7 cellular contexts compared by ENCODE assay signal in the genomic region with DNA sequence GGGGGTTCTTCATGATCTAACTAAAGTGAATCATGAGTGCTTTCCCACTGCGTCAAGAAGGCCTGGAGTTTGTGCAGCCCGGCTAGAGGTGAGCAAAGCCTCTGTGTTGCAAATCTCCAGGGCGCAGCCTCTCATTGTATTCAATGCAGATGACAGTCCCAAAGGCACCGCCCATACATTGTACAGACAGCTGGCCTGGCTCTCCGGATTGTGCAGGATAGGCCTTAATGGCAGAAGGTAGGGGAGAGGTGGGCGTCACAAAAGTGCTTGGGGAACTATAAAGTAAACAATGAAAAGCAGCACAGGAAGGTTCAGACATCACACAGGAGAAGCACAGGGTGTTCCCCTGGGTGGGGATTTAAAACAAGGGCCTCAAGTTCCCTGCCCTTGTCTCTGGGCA. TPM values are rescaled to one million over a fixed set of nuclear protein-coding genes. Genes with fewer than 3 reads are reported as not detected.
DNase-seq lines count a peak whose midpoint lies in the region; TF ChIP-seq lines count a peak whose summit lies in the region.

No MANE protein-coding gene starts in this region.

- H4K20me1 ChIP-seq in hepatocyte (ENCODE audit: insufficient read depth, poor library complexity, severe bottlenecking): no peaks in the 10 kb centered on the region

- peaks cover 19% of the 10 kb centered on the region for H3K36me3 Mint-ChIP-seq in activated CD4-positive, alpha-beta memory T cell treated with anti-CD3 and anti-CD28 coated beads for 36 hours

- peaks cover 25% of the 10 kb centered on the region for H3K4me1 Mint-ChIP-seq in activated CD4-positive, alpha-beta memory T cell treated with anti-CD3 and anti-CD28 coated beads for 36 hours (ENCODE audit: low read depth)

- H3K36me3 ChIP-seq in hepatocyte (replicated peaks; ENCODE audit: insufficient read depth, low read depth) (no peaks in the 10 kb centered on the region), spleen (peaks cover 0 to 4% (median under 1%) of the 10 kb centered on the region in 6 donors), testis (ENCODE audit: low read depth, missing control alignments) (no peaks in the 10 kb centered on the region)

- WGBS in hepatocyte (ENCODE audit: low lambda C conversion rate, missing lambda C conversion rate): 78% methylated on average over 6 of the region's 6 CpGs
- 72 to 85% (median 75%) methylated on average over 6 of the region's 6 CpGs for WGBS in spleen, 5 donors
- 41 to 77% methylated on average over 3 to 6 of the region's 6 CpGs for WGBS in testis, 2 donors

- H3K4me3 Mint-ChIP-seq in activated CD4-positive, alpha-beta memory T cell treated with anti-CD3 and anti-CD28 coated beads for 36 hours: peak overlapping the region; percentile 90

- CTCF ChIA-PET in activated CD4-positive, alpha-beta memory T cell treated with anti-CD3 and anti-CD28 coated beads for 36 hours (lab: Charles Lee): no interaction called here

- no peaks in the 10 kb centered on the region for H3K27me3 ChIP-seq in hepatocyte
- H3K27me3 ChIP-seq in spleen (replicated peaks in 1 of 7): no peaks in the 10 kb centered on the region
- H3K27me3 ChIP-seq in testis: no peaks in the 10 kb centered on the region

- no peak overlapping the region for H3K4me3 ChIP-seq in hepatocyte
- peak overlapping the region in 4 of 8 donors; percentile 62 to 85 (median 72) for H3K4me3 ChIP-seq in spleen
- no peak overlapping the region for H3K4me3 ChIP-seq in testis

- H3K9me2 ChIP-seq in hepatocyte (replicated peaks; ENCODE audit: insufficient read depth): no peaks in the 10 kb centered on the region

- H3K9me3 Mint-ChIP-seq in activated CD4-positive, alpha-beta memory T cell treated with anti-CD3 and anti-CD28 coated beads for 36 hours: peaks cover 4% of the 10 kb centered on the region

- H3K27ac Mint-ChIP-seq in activated CD4-positive, alpha-beta memory T cell treated with anti-CD3 and anti-CD28 coated beads for 36 hours: peak overlapping the region; percentile 47

- POLR2A ChIA-PET in activated CD4-positive, alpha-beta memory T cell treated with anti-CD3 and anti-CD28 coated beads for 36 hours (lab: Charles Lee): interaction anchor here (0.5 kb wide), 1 partner anchor 1135 kb away, joined by 3 read pairs; no protein-coding TSS in a partner anchor

- peaks cover 14% of the 10 kb centered on the region for H3K79me2 ChIP-seq in hepatocyte

- peak in 62 of 76 experiments; percentile 7 to 74 (median 38) for DNase-seq in HUDEP-2 (lab: John Stamatoyannopoulos, UW; ENCODE audit: unreplicated experiment in 76 of 76)
- no peak for DNase-seq in activated CD4-positive, alpha-beta memory T cell treated with anti-CD3 and anti-CD28 coated beads for 36 hours
- DNase-seq in hepatocyte (ENCODE audit: low spot score): no peak
- DNase-seq in spleen: no peak
- DNase-seq in SIG-M5 treated with dmso at 0.1 percent for 504 hours (lab: John Stamatoyannopoulos, UW; ENCODE audit: unreplicated experiment): no peak
- DNase-seq in testis: no peak
- no peak for DNase-seq in activated CD8-positive, alpha-beta memory T cell treated with anti-CD3 and anti-CD28 coated beads, Interleukin-2, amount 50 U/mL, for 48 hours

- peak overlapping the region; percentile 92 for H3K4me2 ChIP-seq in hepatocyte

- intact Hi-C loops in activated CD4-positive, alpha-beta memory T cell treated with anti-CD3 and anti-CD28 coated beads for 36 hours (cut with micrococcal nuclease): loop anchor here (5.0 to 10.0 kb wide), 4 partner anchors 107 to 872 kb away; a partner anchor contains a TSS
- intact Hi-C loops in spleen (cut with DNase I; ENCODE audit: low total_unique reads): no loop called here
- intact Hi-C loops in testis (cut with DNase I; ENCODE audit: low total_unique reads): no loop called here

- H3K9me3 ChIP-seq in hepatocyte (ENCODE audit: low read depth) (no peaks in the 10 kb centered on the region), spleen (peaks cover 0 to 8% (median 0%) of the 10 kb centered on the region in 8 donors), testis (no peaks in the 10 kb centered on the region)

- H3K27ac ChIP-seq in hepatocyte (peak overlapping the region; percentile 93), spleen (peak overlapping the region; percentile 84 to 97 (median 94)), testis (peak overlapping the region in 1 of 2 donors; percentile 90)

- no peaks in the 10 kb centered on the region for H3K27me3 Mint-ChIP-seq in activated CD4-positive, alpha-beta memory T cell treated with anti-CD3 and anti-CD28 coated beads for 36 hours

- TF ChIP-seq CTCF in hepatocyte (IDR thresholded peaks at IDR 0.05; ENCODE audit: poor library complexity) (no peak), spleen (IDR thresholded peaks at IDR 0.05 in 8 of 11, conservative IDR thresholded peaks at IDR 0.05 in 3 of 11) (no peak), testis (IDR thresholded peaks at IDR 0.05) (no peak)

- H2AFZ ChIP-seq in hepatocyte: no peak overlapping the region

- H3K4me1 ChIP-seq in hepatocyte (ENCODE audit: insufficient read depth) (peaks cover 18% of the 10 kb centered on the region), spleen (peaks cover 31 to 58% (median 47%) of the 10 kb centered on the region in 6 donors), testis (peaks cover 30% of the 10 kb centered on the region)

- no peak for TF ChIP-seq POLR2A in spleen (IDR thresholded peaks at IDR 0.05)
- TF ChIP-seq POLR2A in testis (IDR thresholded peaks at IDR 0.05): no peak

RNA-seq across cellular contexts. Expression of a gene that starts 0.9 kb away (rescaled TPM):
- total RNA-seq in activated CD4-positive, alpha-beta memory T cell treated with anti-CD3 and anti-CD28 coated beads for 36 hours: 100 to 1,000 TPM; 123 TPM
- total RNA-seq in hepatocyte: 35.0 and 46.9 TPM in 2 replicates
- 84.2 and 87.7 TPM in 2 replicates for polyA plus RNA-seq in hepatocyte
- total RNA-seq in spleen: 100 to 1,000 TPM in 5 of 7 donors, 10 to 100 TPM in 2; 86.6 to 193 (median 138) TPM
- 100 to 1,000 TPM; 187 to 202 (median 201) TPM for polyA plus RNA-seq in spleen
- 10 to 100 TPM in 1 of 2 donors, 1 to 10 TPM in 1; 9.9 to 15.5 TPM for total RNA-seq in testis
- polyA plus RNA-seq in testis (ENCODE audit: insufficient read depth, low read depth, low replicate concordance): 40.2 TPM

Comparison
In these comparisons a context has a peak if more than half of its experiments do, and no peak if none do; other contexts are left out.
1. DNase-seq: peak in HUDEP-2 (62 of 76); none in activated CD4-positive, alpha-beta memory T cell treated with anti-CD3 and anti-CD28 coated beads for 36 hours (single experiment), hepatocyte (single experiment), spleen (single experiment), SIG-M5 treated with dmso at 0.1 percent for 504 hours (single experiment), testis (single experiment) and activated CD8-positive, alpha-beta memory T cell treated with anti-CD3 and anti-CD28 coated beads, Interleukin-2, amount 50 U/mL, for 48 hours (single experiment).